In genomic region chr2:39124000-39124769, GRCh38 we compare ENCODE assay signal across 1 cellular context.
TF ChIP-seq lines count a peak whose summit lies in the region.

No MANE protein-coding gene starts in this region.

TF ChIP-seq in HepG2, 621 proteins besides CTCF, POLR2A, EP300 and RAD21 (continued from another document and continues in another):
- 0 out of 2 replicates have a peak, but pooled peaks have one; percentile 19 for TF ChIP-seq AHDC1 (CRISPR knock-in tag; IDR thresholded peaks at IDR 0.05; ENCODE audit: borderline replicate concordance)
- TF ChIP-seq TFDP1 (CRISPR knock-in tag; IDR thresholded peaks at IDR 0.05; ENCODE audit: borderline replicate concordance) = peak; percentile 96
- TF ChIP-seq NR3C1 (CRISPR knock-in tag; IDR thresholded peaks at IDR 0.05) = no peak
- peak; percentile 41 for TF ChIP-seq JARID2 (CRISPR knock-in tag; IDR thresholded peaks at IDR 0.05; ENCODE audit: insufficient replicate concordance)
- peak; percentile 99 for TF ChIP-seq ZNF605 (CRISPR knock-in tag; IDR thresholded peaks at IDR 0.05)
- peak; percentile 61; the same call in 1 of the 2 replicates for TF ChIP-seq ZNF839 (CRISPR knock-in tag; IDR thresholded peaks at IDR 0.05; ENCODE audit: borderline replicate concordance)
- peak in 1 of 2 experiments; percentile 45; a peak in 1 of 4 replicates for TF ChIP-seq MAFK (conservative IDR thresholded peaks at IDR 0.05 in 1 of 2, IDR thresholded peaks at IDR 0.05 in 1 of 2; ENCODE audit: low read length in 2 of 2)
- peak; percentile 70; the same call in 1 of the 2 replicates for TF ChIP-seq ZNF549 (CRISPR knock-in tag; IDR thresholded peaks at IDR 0.05)
- TF ChIP-seq SKI (IDR thresholded peaks at IDR 0.05; ENCODE audit: partially characterized antibody) = peak; percentile 66
- TF ChIP-seq MXD4 (CRISPR knock-in tag; IDR thresholded peaks at IDR 0.05) = peak; percentile 88
- peak; percentile 94 for TF ChIP-seq ZNF546 (CRISPR knock-in tag; conservative IDR thresholded peaks at IDR 0.05)
- 0 out of 2 replicates have a peak, but pooled peaks have one; percentile 75 for TF ChIP-seq ZNF724P (CRISPR knock-in tag; IDR thresholded peaks at IDR 0.05; ENCODE audit: borderline replicate concordance)
- peak; percentile 12 for TF ChIP-seq ZNF280D (CRISPR knock-in tag; IDR thresholded peaks at IDR 0.05)
- peak; percentile 91 for TF ChIP-seq ARID4A (CRISPR knock-in tag; IDR thresholded peaks at IDR 0.05; ENCODE audit: borderline replicate concordance)
- TF ChIP-seq TOE1 (CRISPR knock-in tag; IDR thresholded peaks at IDR 0.05) = no peak; the same call in 1 of the 2 replicates
- peak; percentile 38; the same call in 1 of the 2 replicates for TF ChIP-seq NAIF1 (CRISPR knock-in tag; IDR thresholded peaks at IDR 0.05; ENCODE audit: borderline replicate concordance)
- peak; percentile 98 for TF ChIP-seq KAT8 (CRISPR knock-in tag; IDR thresholded peaks at IDR 0.05)
- TF ChIP-seq ERF (CRISPR knock-in tag; IDR thresholded peaks at IDR 0.05) = peak; percentile 94
- TF ChIP-seq ZKSCAN8 (CRISPR knock-in tag; IDR thresholded peaks at IDR 0.05; ENCODE audit: borderline replicate concordance) = peak; percentile 50; the same call in 1 of the 2 replicates
- no peak for TF ChIP-seq HDAC6 (IDR thresholded peaks at IDR 0.05; ENCODE audit: low read depth, low read length)
- TF ChIP-seq RORA (CRISPR knock-in tag; IDR thresholded peaks at IDR 0.05) = no peak
- peak; percentile 96 for TF ChIP-seq KLF12 (CRISPR knock-in tag; IDR thresholded peaks at IDR 0.05; ENCODE audit: borderline replicate concordance)
- TF ChIP-seq IRF1 (CRISPR knock-in tag; IDR thresholded peaks at IDR 0.05; ENCODE audit: low read depth) = 0 out of 2 replicates have a peak, but pooled peaks have one; percentile 59
- TF ChIP-seq FOXO4 (CRISPR knock-in tag; conservative IDR thresholded peaks at IDR 0.05) = peak; percentile 97
- peak; percentile 92 for TF ChIP-seq MEF2D (CRISPR knock-in tag; IDR thresholded peaks at IDR 0.05)
- peak; percentile 90; the same call in 1 of the 2 replicates for TF ChIP-seq ZNF337 (CRISPR knock-in tag; IDR thresholded peaks at IDR 0.05; ENCODE audit: borderline replicate concordance, low read depth)
- peak; percentile 93 for TF ChIP-seq ASH2L (IDR thresholded peaks at IDR 0.05; ENCODE audit: insufficient read length, low read depth, low read length)
- 0 out of 2 replicates have a peak, but pooled peaks have one; percentile 9 for TF ChIP-seq ZNF629 (CRISPR knock-in tag; conservative IDR thresholded peaks at IDR 0.05)
- peak; percentile 94 for TF ChIP-seq KLF6 (CRISPR knock-in tag; IDR thresholded peaks at IDR 0.05)
- peak; percentile 64; the same call in 1 of the 2 replicates for TF ChIP-seq ZKSCAN1 (IDR thresholded peaks at IDR 0.05; ENCODE audit: low read length)
- TF ChIP-seq MXD1 (CRISPR knock-in tag; IDR thresholded peaks at IDR 0.05) = peak; percentile 87
- peak; percentile 98 for TF ChIP-seq ZNF224 (CRISPR knock-in tag; IDR thresholded peaks at IDR 0.05)
- peak; percentile 96 for TF ChIP-seq HDAC1 (CRISPR knock-in tag; IDR thresholded peaks at IDR 0.05)
- peak; percentile 65; the same call in 1 of the 2 replicates for TF ChIP-seq SIN3B (IDR thresholded peaks at IDR 0.05; ENCODE audit: low read length)
- 0 out of 2 replicates have a peak, but pooled peaks have one; percentile 28 for TF ChIP-seq ZNF773 (CRISPR knock-in tag; IDR thresholded peaks at IDR 0.05; ENCODE audit: borderline replicate concordance)
- TF ChIP-seq ZNF563 (CRISPR knock-in tag; IDR thresholded peaks at IDR 0.05) = peak; percentile 94
- TF ChIP-seq PAWR (CRISPR knock-in tag; IDR thresholded peaks at IDR 0.05; ENCODE audit: borderline replicate concordance) = 0 out of 2 replicates have a peak, but pooled peaks have one; percentile 61
- no peak for TF ChIP-seq ZFAT (CRISPR knock-in tag; conservative IDR thresholded peaks at IDR 0.05)
- peak; percentile 59 for TF ChIP-seq JUN (CRISPR knock-in tag; IDR thresholded peaks at IDR 0.05)
- peak; percentile 94 for TF ChIP-seq ZBTB2 (CRISPR knock-in tag; IDR thresholded peaks at IDR 0.05; ENCODE audit: low read depth)
- peak; percentile 99 for TF ChIP-seq ZNF350 (CRISPR knock-in tag; IDR thresholded peaks at IDR 0.05; ENCODE audit: borderline replicate concordance, low read depth)
